In genomic region chr2:133485868-133486267, GRCh38 we compare ENCODE assay signal across 14 cellular contexts.
DNase-seq lines count a peak whose midpoint lies in the region; ATAC-seq and TF ChIP-seq lines count a peak whose summit lies in the region.
"Had no signal": no experiment of that assay in that cellular context is flagged by ENCODE, and none has a peak within 500 bp of the region (broad histone marks: within the 10 kb centered on the region; RNA-seq: fewer than 3 reads in every experiment).

No MANE protein-coding gene starts in this region.

- ATAC-seq in left colon = peak; percentile 68
- no peak for ATAC-seq in GM18873 (IDR thresholded peaks at IDR 0.05; ENCODE audit: low FRiP score, unreplicated experiment)
- ATAC-seq: HCT116 had no signal

- in situ Hi-C loops in GM13976 (cut with MboI; ENCODE audit: low sequenced_read_pairs, unreplicated experiment) = no loop called here

- peak; percentile 6 for DNase-seq in DMS53 (lab: John Stamatoyannopoulos, UW)
- DNase-seq in DMS53 treated with DMSO at 0.1 percent for 48 hours (lab: John Stamatoyannopoulos, UW; ENCODE audit: unreplicated experiment) = no peak
- DNase-seq in NCI-H524 treated with DMSO at 0.1 percent for 48 hours (lab: John Stamatoyannopoulos, UW) = peak; percentile 78
- no peak for DNase-seq in left colon
- no peak for DNase-seq in GM13976 (ENCODE audit: low spot score)
- no peak for DNase-seq in activated CD4-positive, alpha-beta T cell treated with anti-CD3 and anti-CD28 coated beads, Interleukin-2, amount 50 U/mL, for 48 hours
- no peak for DNase-seq in NCI-H1092 treated with DMSO at 0.1 percent for 48 hours (lab: John Stamatoyannopoulos, UW)
- DNase-seq: Calu3; CD8-positive, alpha-beta memory T cell; DMS153; GM23248; KG1 had no signal

- intact Hi-C loops in left colon (cut with DNase I, micrococcal nuclease) = no loop called here

- no peak for TF ChIP-seq CTCF in GM13976 (IDR thresholded peaks at IDR 0.05; ENCODE audit: borderline replicate concordance, control extremely low read depth, extremely low read depth, insufficient read depth, missing control alignments)

Comparison
In these comparisons a context has a peak if more than half of its experiments do, and no peak if none do; other contexts are left out.
1. DNase-seq: peak in DMS53 (single experiment) and NCI-H524 treated with DMSO at 0.1 percent for 48 hours (single experiment); none in DMS53 treated with DMSO at 0.1 percent for 48 hours (single experiment), left colon (0 of 2), GM13976 (single experiment), activated CD4-positive, alpha-beta T cell treated with anti-CD3 and anti-CD28 coated beads, Interleukin-2, amount 50 U/mL, for 48 hours (0 of 2) and NCI-H1092 treated with DMSO at 0.1 percent for 48 hours (single experiment).